In the genomic region with DNA sequence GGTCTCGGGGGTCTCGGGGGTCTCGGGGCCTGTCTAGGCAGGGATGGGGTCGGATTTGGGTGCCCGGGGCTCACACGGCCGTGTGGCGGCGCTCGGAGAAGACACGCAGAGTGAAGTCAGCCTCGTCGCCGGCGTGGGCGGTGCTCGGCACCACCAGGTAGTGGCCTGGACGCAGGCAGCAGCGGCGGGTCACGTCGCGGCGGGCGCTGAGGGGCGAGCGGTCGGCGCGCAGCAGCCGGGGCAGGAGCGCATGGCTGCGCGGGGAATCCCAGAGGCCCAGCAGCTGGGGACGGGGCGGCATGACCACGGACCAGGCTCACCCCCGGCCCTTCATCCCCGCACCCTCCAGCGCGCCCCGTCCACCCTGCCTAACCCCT, we compare ENCODE assay signal across 8 cellular contexts. TPM values are rescaled to one million over a fixed set of nuclear protein-coding genes. Genes with fewer than 3 reads are reported as not detected.
DNase-seq lines count a peak whose midpoint lies in the region; ATAC-seq, FAIRE-seq and TF ChIP-seq lines count a peak whose summit lies in the region.

No MANE protein-coding gene starts in this region.

- H3K4me3 ChIP-seq in esophagus muscularis mucosa (peak overlapping the region; percentile 40 to 60 (median 42)), pancreas (peak overlapping the region in 3 of 4 donors; percentile 14 to 52 (median 44))

- TF ChIP-seq CTCF in esophagus muscularis mucosa (IDR thresholded peaks at IDR 0.05) (no peak), pancreas (IDR thresholded peaks at IDR 0.05) (no peak)

- H3K36me3 ChIP-seq in esophagus muscularis mucosa (peaks cover 1 to 15% (median 10%) of the 10 kb centered on the region in 4 donors), pancreas (no peaks in the 10 kb centered on the region)

- H3K9me3 ChIP-seq in esophagus muscularis mucosa (no peaks in the 10 kb centered on the region), pancreas (no peaks in the 10 kb centered on the region)

- TF ChIP-seq POLR2A in esophagus muscularis mucosa (IDR thresholded peaks at IDR 0.05; ENCODE audit: low read depth) = no peak

- peaks cover 18 to 54% (median 45%) of the 10 kb centered on the region in 4 donors for H3K4me1 ChIP-seq in esophagus muscularis mucosa
- H3K4me1 ChIP-seq in pancreas = peaks cover 15 to 17% (median 17%) of the 10 kb centered on the region in 3 donors

- WGBS in esophagus muscularis mucosa = no CpG with 5 or more reads among the region's 42 CpGs
- 1 to 7% methylated on average over 5 to 42 of the region's 42 CpGs for WGBS in pancreas, 2 donors

- no peak for FAIRE-seq in pancreas (lab: Jason Lieb, UNC)

- ATAC-seq in pancreas (peak; percentile 22 to 58 (median 46)), GM19351 (IDR thresholded peaks at IDR 0.05; ENCODE audit: unreplicated experiment) (no peak), HG03571 (IDR thresholded peaks at IDR 0.05; ENCODE audit: unreplicated experiment) (no peak), GM21723 (IDR thresholded peaks at IDR 0.05; ENCODE audit: unreplicated experiment) (no peak)

- no peak for TF ChIP-seq EP300 in esophagus muscularis mucosa (IDR thresholded peaks at IDR 0.05)

- H3K27me3 ChIP-seq in esophagus muscularis mucosa (no peaks in the 10 kb centered on the region), pancreas (no peaks in the 10 kb centered on the region)

- H3K27ac ChIP-seq in esophagus muscularis mucosa (replicated peaks in 1 of 4) = peak overlapping the region; percentile 7 to 69 (median 36)
- H3K27ac ChIP-seq in pancreas = peak overlapping the region; percentile 63 to 74 (median 66)

- DNase-seq in CD1c-positive myeloid dendritic cell (ENCODE audit: extremely low spot score) (peak; percentile 64), M059J (ENCODE audit: low read depth) (peak; percentile 41), esophagus muscularis mucosa (ENCODE audit: extremely low spot score) (no peak), pancreas (peak; percentile 60 to 92 (median 76))
- peak; percentile 79 for DNase-seq in activated CD8-positive, alpha-beta memory T cell treated with anti-CD3 and anti-CD28 coated beads for 24 hours

- intact Hi-C loops in esophagus muscularis mucosa (cut with DNase I) = no loop called here
- intact Hi-C loops in pancreas (cut with DNase I) = no loop called here

RNA-seq across cellular contexts. Expression of gene CAPN12, which starts 8.2 kb away (rescaled TPM):
- total RNA-seq in M059J (2014; rRNA removed; shearing (Covaris generic)) = 1.0 TPM in 2 replicates
- total RNA-seq in esophagus muscularis mucosa = 1 to 10 TPM in 3 of 4 donors, under 1 TPM in 1; 0.83 to 2.1 (median 1.6) TPM
- 1 to 10 TPM; 2.3 to 8.8 (median 7.1) TPM for total RNA-seq in pancreas
- polyA plus RNA-seq in pancreas = 10 to 100 TPM; 40.4 to 46.3 TPM

RNA-seq across cellular contexts. Expression of gene LGALS7, which starts 37.3 kb away (rescaled TPM):
- not detected in 2 replicates for total RNA-seq in M059J (2014; rRNA removed; shearing (Covaris generic))
- total RNA-seq in esophagus muscularis mucosa (not detected), pancreas (not detected)
- polyA plus RNA-seq in pancreas = not detected

RNA-seq across cellular contexts. Expression of gene LGALS7B, which starts 53.0 kb away (rescaled TPM):
- total RNA-seq in M059J (2014; rRNA removed; shearing (Covaris generic)) = not detected in 2 replicates
- total RNA-seq in esophagus muscularis mucosa (not detected), pancreas (not detected)
- under 1 TPM in 1 of 2 donors, not detected in 1; 0.38 TPM for polyA plus RNA-seq in pancreas

Comparison
In these comparisons a context has a peak if more than half of its experiments do, and no peak if none do; other contexts are left out.
1. ATAC-seq: peak in pancreas (4 of 4); none in GM19351 (single experiment), HG03571 (single experiment) and GM21723 (single experiment).